Comparison of ENCODE assay signal across 1 cellular context in genomic region chr2:164810843-164811242, GRCh38.
A peak's percentile ranks its signal among the peaks of the same experiment; 100 is the strongest.
TF ChIP-seq lines count a peak whose summit lies in the region.

No MANE protein-coding gene starts in this region.

TF ChIP-seq in HepG2, 621 proteins besides CTCF, POLR2A, EP300 and RAD21 (continued from another document and continues in another):
- 0 out of 2 replicates have a peak, but pooled peaks have one; percentile 71 for TF ChIP-seq ATF3 (CRISPR knock-in tag; IDR thresholded peaks at IDR 0.05)
- TF ChIP-seq HDAC2 (CRISPR knock-in tag; IDR thresholded peaks at IDR 0.05), result peak; percentile 95
- peak; percentile 76; the same call in 1 of the 2 replicates for TF ChIP-seq CSRNP1 (CRISPR knock-in tag; IDR thresholded peaks at IDR 0.05)
- no peak for TF ChIP-seq TRAFD1 (CRISPR knock-in tag; IDR thresholded peaks at IDR 0.05; ENCODE audit: borderline replicate concordance)
- peak; percentile 99 for TF ChIP-seq NFIC (IDR thresholded peaks at IDR 0.05; ENCODE audit: low read length)
- TF ChIP-seq HNF4A (CRISPR knock-in tag; IDR thresholded peaks at IDR 0.05), result peak; percentile 83
- TF ChIP-seq TFDP2 (CRISPR knock-in tag; IDR thresholded peaks at IDR 0.05), result peak; percentile 54; the same call in 1 of the 2 replicates
- no peak for TF ChIP-seq CEBPZ (IDR thresholded peaks at IDR 0.05; ENCODE audit: low read length)
- TF ChIP-seq STAT6 (CRISPR knock-in tag; IDR thresholded peaks at IDR 0.05; ENCODE audit: borderline replicate concordance), result no peak
- peak; percentile 59; the same call in 1 of the 2 replicates for TF ChIP-seq SP140L (CRISPR knock-in tag; IDR thresholded peaks at IDR 0.05; ENCODE audit: borderline replicate concordance)
- peak; percentile 73; the same call in 1 of the 2 replicates for TF ChIP-seq PITX1 (CRISPR knock-in tag; IDR thresholded peaks at IDR 0.05)
- TF ChIP-seq ZNF124 (CRISPR knock-in tag; IDR thresholded peaks at IDR 0.05), result peak; percentile 91; the same call in 1 of the 2 replicates
- no peak for TF ChIP-seq ARNT (IDR thresholded peaks at IDR 0.05)
- no peak for TF ChIP-seq KLF13 (CRISPR knock-in tag; IDR thresholded peaks at IDR 0.05)
- TF ChIP-seq SP5 (CRISPR knock-in tag; IDR thresholded peaks at IDR 0.05; ENCODE audit: borderline replicate concordance, low read depth), result peak; percentile 26; the same call in 1 of the 2 replicates
- no peak for TF ChIP-seq RAD51 (IDR thresholded peaks at IDR 0.05; ENCODE audit: borderline replicate concordance)
- TF ChIP-seq FOXO4 (CRISPR knock-in tag; conservative IDR thresholded peaks at IDR 0.05), result no peak
- TF ChIP-seq ATM (IDR thresholded peaks at IDR 0.05; ENCODE audit: borderline replicate concordance), result peak; percentile 94
- TF ChIP-seq ZNF24 (IDR thresholded peaks at IDR 0.05), result peak; percentile 85
- TF ChIP-seq ZNF839 (CRISPR knock-in tag; IDR thresholded peaks at IDR 0.05; ENCODE audit: borderline replicate concordance), result no peak
- TF ChIP-seq TCF7 (IDR thresholded peaks at IDR 0.05; ENCODE audit: low read depth), result peak; percentile 97
- no peak for TF ChIP-seq PHF21A (CRISPR knock-in tag; IDR thresholded peaks at IDR 0.05)
- no peak for TF ChIP-seq PRDM4 (CRISPR knock-in tag; IDR thresholded peaks at IDR 0.05; ENCODE audit: borderline replicate concordance)
- peak; percentile 50; the same call in 1 of the 2 replicates for TF ChIP-seq ZNF652 (CRISPR knock-in tag; IDR thresholded peaks at IDR 0.05; ENCODE audit: borderline replicate concordance, low read depth)
- TF ChIP-seq GMEB2 (CRISPR knock-in tag; IDR thresholded peaks at IDR 0.05; ENCODE audit: low read depth), result 0 out of 2 replicates have a peak, but pooled peaks have one; percentile 21
- 0 out of 2 replicates have a peak, but pooled peaks have one; percentile 35 for TF ChIP-seq SIX4 (CRISPR knock-in tag; IDR thresholded peaks at IDR 0.05)
- TF ChIP-seq FOXO1 (CRISPR knock-in tag; IDR thresholded peaks at IDR 0.05), result peak; percentile 92; the same call in 1 of the 2 replicates
- peak; percentile 37; the same call in 1 of the 2 replicates for TF ChIP-seq RFX3 (CRISPR knock-in tag; IDR thresholded peaks at IDR 0.05)
- TF ChIP-seq ZC3H4 (CRISPR knock-in tag; IDR thresholded peaks at IDR 0.05; ENCODE audit: borderline replicate concordance), result no peak
- TF ChIP-seq SIX1 (CRISPR knock-in tag; IDR thresholded peaks at IDR 0.05; ENCODE audit: borderline replicate concordance), result peak; percentile 81
- no peak for TF ChIP-seq ARHGAP35 (CRISPR knock-in tag; IDR thresholded peaks at IDR 0.05; ENCODE audit: borderline replicate concordance)
- peak; percentile 98 for TF ChIP-seq NFKBIZ (CRISPR knock-in tag; IDR thresholded peaks at IDR 0.05)
- TF ChIP-seq ZBTB20 (CRISPR knock-in tag; IDR thresholded peaks at IDR 0.05; ENCODE audit: borderline replicate concordance, low read depth), result no peak
- peak; percentile 84 for TF ChIP-seq DDIT3 (CRISPR knock-in tag; IDR thresholded peaks at IDR 0.05)
- no peak for TF ChIP-seq ZNF562 (CRISPR knock-in tag; IDR thresholded peaks at IDR 0.05; ENCODE audit: borderline replicate concordance)
- no peak for TF ChIP-seq NR1H2 (CRISPR knock-in tag; IDR thresholded peaks at IDR 0.05; ENCODE audit: borderline replicate concordance, low read depth)
- TF ChIP-seq ZSCAN22 (CRISPR knock-in tag; IDR thresholded peaks at IDR 0.05), result no peak
- peak; percentile 87; the same call in 1 of the 2 replicates for TF ChIP-seq SATB2 (CRISPR knock-in tag; IDR thresholded peaks at IDR 0.05)
- no peak for TF ChIP-seq ZNF7 (CRISPR knock-in tag; IDR thresholded peaks at IDR 0.05)
- peak; percentile 78; the same call in 1 of the 2 replicates for TF ChIP-seq ZNF878 (CRISPR knock-in tag; IDR thresholded peaks at IDR 0.05)
- no peak for TF ChIP-seq RNF2 (conservative IDR thresholded peaks at IDR 0.05; ENCODE audit: low read depth)
